In genomic region chr11:57357827-57358226, GRCh38 we compare ENCODE assay signal across 18 cellular contexts. TPM values are rescaled to one million over a fixed set of nuclear protein-coding genes. Genes with fewer than 3 reads are reported as not detected.
DNase-seq lines count a peak whose midpoint lies in the region; ATAC-seq, FAIRE-seq and TF ChIP-seq lines count a peak whose summit lies in the region.
"Had no signal": no experiment of that assay in that cellular context is flagged by ENCODE, and none has a peak within 500 bp of the region (broad histone marks: within the 10 kb centered on the region; RNA-seq: fewer than 3 reads in every experiment).

No MANE protein-coding gene starts in this region.

- TF ChIP-seq POLR2A in A549 (IDR thresholded peaks at IDR 0.05; ENCODE audit: low read length) = no peak

- no peak for FAIRE-seq in A549 (lab: Jason Lieb, UNC)
- FAIRE-seq: bronchial epithelial cell had no signal

- H3K4me3 ChIP-seq in A549 (no peak overlapping the region), choroid plexus epithelial cell (ENCODE audit: low read depth, low read length) (no peak overlapping the region)
- H3K4me3 ChIP-seq: PC-9, upper lobe of left lung had no signal

- POLR2A ChIA-PET in A549 (lab: Yijun Ruan, JAX) = no interaction called here

- TF ChIP-seq RAD21 in A549 (conservative IDR thresholded peaks at IDR 0.05 in 1 of 2, IDR thresholded peaks at IDR 0.05 in 1 of 2) = no peak

- H3K27ac ChIP-seq in A549 = peak overlapping the region; percentile 84 to 88; a peak in 5 of 6 replicates
- H3K27ac ChIP-seq: KMS-11, PC-9 had no signal

- DNase-seq in A549 (ENCODE audit: low read depth in 1 of 2, low spot score in 1 of 2) (no peak), HCEC 1CT (peak; percentile 12), choroid plexus epithelial cell (ENCODE audit: low read depth) (peak; percentile 20), medulla oblongata (ENCODE audit: extremely low spot score) (peak; percentile 9), activated gamma-delta T cell (lab: John Stamatoyannopoulos, UW) (no peak), SIG-M5 treated with dmso at 0.1 percent for 504 hours (lab: John Stamatoyannopoulos, UW; ENCODE audit: unreplicated experiment) (no peak), EL (no peak)
- DNase-seq: activated CD4-positive, alpha-beta T cell treated with anti-CD3 and anti-CD28 coated beads for 1 hour; hippocampal formation; NCI-H1105; NCI-H2107; NCI-H526 treated with DMSO at 0.1 percent for 48 hours; PC-9; stimulated activated naive CD8-positive, alpha-beta T cell treated with anti-CD3 and anti-CD28 coated beads, Interleukin-15, Interleukin-2, amounts not matched to agents 100 U/mL and 50 U/mL, for 24 hours; upper lobe of left lung had no signal

- TF ChIP-seq EP300 in A549 (IDR thresholded peaks at IDR 0.05) = no peak

- peaks cover 38% of the 10 kb centered on the region for H3K4me1 ChIP-seq in A549

- TF ChIP-seq CTCF in A549 (IDR thresholded peaks at IDR 0.05) = no peak
- no peak for TF ChIP-seq CTCF in choroid plexus epithelial cell (conservative IDR thresholded peaks at IDR 0.05; ENCODE audit: low read depth, low read length)

- CTCF ChIA-PET in A549 (lab: Yijun Ruan, JAX) = interaction anchor here (1.0 to 5.5 kb wide), 7 partner anchors 13 to 286 kb away, joined by 3 to 33 read pairs (median 4); no protein-coding TSS in a partner anchor

- no peaks in the 10 kb centered on the region for H3K9me3 ChIP-seq in A549
- H3K9me3 ChIP-seq: upper lobe of left lung had no signal

- WGBS in A549 (ENCODE audit: missing lambda C conversion rate) = 44% methylated on average over 6 of the region's 6 CpGs

- no peak for ATAC-seq in A549
- no peak for ATAC-seq in GM18519 (IDR thresholded peaks at IDR 0.05; ENCODE audit: low FRiP score, unreplicated experiment)
- ATAC-seq: stimulated activated naive CD8-positive, alpha-beta T cell treated with anti-CD3 and anti-CD28 coated beads, Interleukin-15, Interleukin-2, amounts not matched to agents 100 U/mL and 50 U/mL, for 24 hours had no signal

- peak overlapping the region; percentile 65; the same call in 1 of the 3 replicates for H3K4me2 ChIP-seq in A549
- H3K4me2 ChIP-seq: KMS-11, PC-9 had no signal

TF ChIP-seq in A549, 52 proteins besides CTCF, POLR2A, EP300 and RAD21:
- TF ChIP-seq ELK1 (IDR thresholded peaks at IDR 0.05; ENCODE audit: low read depth, low read length) (no peak), KDM1A (IDR thresholded peaks at IDR 0.05; ENCODE audit: low read depth) (no peak), ATOH8 (CRISPR knock-in tag; IDR thresholded peaks at IDR 0.05; ENCODE audit: low read depth) (no peak), BHLHE40 (IDR thresholded peaks at IDR 0.05; ENCODE audit: low read depth, low read length) (no peak), EHF (CRISPR knock-in tag; IDR thresholded peaks at IDR 0.05) (no peak), HOXB13 (CRISPR knock-in tag; IDR thresholded peaks at IDR 0.05; ENCODE audit: low read depth) (no peak), POLR2AphosphoS2 (conservative IDR thresholded peaks at IDR 0.05; ENCODE audit: low read length) (no peak), JUNB (IDR thresholded peaks at IDR 0.05) (no peak), ZFP36 (IDR thresholded peaks at IDR 0.05; ENCODE audit: borderline replicate concordance, partially characterized antibody) (no peak), JUN (IDR thresholded peaks at IDR 0.05) (no peak), MYC (IDR thresholded peaks at IDR 0.05; ENCODE audit: borderline replicate concordance, low read length) (no peak)

RNA-seq across cellular contexts. Expression of gene P2RX3, which starts 19.7 kb away (rescaled TPM):
- polyA plus RNA-seq in A549 (2011; rRNA removed) = 0.36 and 0.37 TPM in 2 replicates
- 0.21 and 0.34 TPM in 2 replicates for polyA plus RNA-seq in A549 (2012; cell fraction: cytosol; rRNA removed)
- polyA plus RNA-seq in A549 (2012; cell fraction: nucleus; rRNA removed) = 0.17 and 0.23 TPM in 2 replicates
- 0.05 to 0.17 TPM in 2 of 3 replicates, not detected in the other for polyA plus RNA-seq in A549 (2017; fragmentation: RNase III; extraction: RNeasy Plus Mini Kit Qiagen cat#74134 plus additional on column Dnase treatment)
- 0.15 and 0.17 TPM in 2 replicates for polyA minus RNA-seq in A549 (2011; rRNA and poly(A)+ RNA removed)

RNA-seq across cellular contexts. Expression of gene SSRP1, which starts 22.1 kb away (rescaled TPM):
- polyA plus RNA-seq in A549 (2011; rRNA removed) (282 and 288 TPM in 2 replicates), A549 (2017; fragmentation: RNase III; extraction: RNeasy Plus Mini Kit Qiagen cat#74134 plus additional on column Dnase treatment) (323 to 357 TPM (median 335 TPM) in 3 replicates)
- 209 and 269 TPM in 2 replicates for polyA plus RNA-seq in A549 (2012; cell fraction: cytosol; rRNA removed)
- polyA plus RNA-seq in A549 (2012; cell fraction: nucleus; rRNA removed) = 245 and 266 TPM in 2 replicates
- 314 and 342 TPM in 2 replicates for polyA minus RNA-seq in A549 (2011; rRNA and poly(A)+ RNA removed)

RNA-seq across cellular contexts. Expression of gene PRG3, which starts 23.1 kb away (rescaled TPM):
- polyA plus RNA-seq in A549 (2011; rRNA removed) = not detected in 2 replicates
- not detected in 2 replicates for polyA plus RNA-seq in A549 (2012; cell fraction: cytosol; rRNA removed)
- polyA plus RNA-seq in A549 (2012; cell fraction: nucleus; rRNA removed) = not detected in 2 replicates
- not detected in 3 replicates for polyA plus RNA-seq in A549 (2017; fragmentation: RNase III; extraction: RNeasy Plus Mini Kit Qiagen cat#74134 plus additional on column Dnase treatment)
- polyA minus RNA-seq in A549 (2011; rRNA and poly(A)+ RNA removed) = not detected in 2 replicates

RNA-seq across cellular contexts. Expression of gene PRG2, which starts 32.6 kb away (rescaled TPM):
- polyA plus RNA-seq in A549 (2011; rRNA removed) (not detected in 2 replicates), A549 (2017; fragmentation: RNase III; extraction: RNeasy Plus Mini Kit Qiagen cat#74134 plus additional on column Dnase treatment) (not detected in 3 replicates)
- polyA plus RNA-seq in A549 (2012; cell fraction: cytosol; rRNA removed) = 0.03 TPM in 1 of 2 replicates, not detected in the other
- polyA plus RNA-seq in A549 (2012; cell fraction: nucleus; rRNA removed) = 0.06 TPM in 1 of 2 replicates, not detected in the other
- not detected in 2 replicates for polyA minus RNA-seq in A549 (2011; rRNA and poly(A)+ RNA removed)

RNA-seq across cellular contexts. Expression of gene TNKS1BP1, which starts 33.1 kb away (rescaled TPM):
- polyA plus RNA-seq in A549 (2011; rRNA removed) (35.0 and 36.5 TPM in 2 replicates), A549 (2017; fragmentation: RNase III; extraction: RNeasy Plus Mini Kit Qiagen cat#74134 plus additional on column Dnase treatment) (46.2 to 54.5 TPM (median 53.1 TPM) in 3 replicates)
- 23.5 and 25.3 TPM in 2 replicates for polyA plus RNA-seq in A549 (2012; cell fraction: cytosol; rRNA removed)
- 124 and 154 TPM in 2 replicates for polyA plus RNA-seq in A549 (2012; cell fraction: nucleus; rRNA removed)
- 44.9 and 52.6 TPM in 2 replicates for polyA minus RNA-seq in A549 (2011; rRNA and poly(A)+ RNA removed)

Comparison
In these comparisons a context has a peak if more than half of its experiments do, and no peak if none do; other contexts are left out.
1. DNase-seq: peak in HCEC 1CT (single experiment), choroid plexus epithelial cell (single experiment) and medulla oblongata (single experiment); none in A549 (0 of 2), activated gamma-delta T cell (single experiment), SIG-M5 treated with dmso at 0.1 percent for 504 hours (single experiment) and EL (single experiment).